ENCODE assay signal across 1 cellular context in genomic region chr15:40340038-40340739, GRCh38.
TF ChIP-seq lines count a peak whose summit lies in the region.

No MANE protein-coding gene starts in this region.

TF ChIP-seq in HepG2, 621 proteins besides CTCF, POLR2A, EP300 and RAD21 (continued from another document and continues in another):
- TF ChIP-seq HMGXB3 (CRISPR knock-in tag; IDR thresholded peaks at IDR 0.05; ENCODE audit: borderline replicate concordance) (no peak), ZNF225 (CRISPR knock-in tag; IDR thresholded peaks at IDR 0.05) (no peak), PRPF4 (IDR thresholded peaks at IDR 0.05; ENCODE audit: low read depth, low read length, poor library complexity, severe bottlenecking) (no peak), GMEB2 (CRISPR knock-in tag; IDR thresholded peaks at IDR 0.05; ENCODE audit: low read depth) (no peak), PCBP2 (optimal IDR thresholded peaks at IDR 0.05; ENCODE audit: low read depth, low read length, poor library complexity, severe bottlenecking) (no peak), ZNF431 (CRISPR knock-in tag; IDR thresholded peaks at IDR 0.05; ENCODE audit: borderline replicate concordance, low read depth) (no peak), ZNF296 (CRISPR knock-in tag; conservative IDR thresholded peaks at IDR 0.05) (no peak), ZNF709 (CRISPR knock-in tag; IDR thresholded peaks at IDR 0.05) (no peak), NFYC (CRISPR knock-in tag; IDR thresholded peaks at IDR 0.05) (no peak), JUND (CRISPR knock-in tag; IDR thresholded peaks at IDR 0.05) (no peak), ATF1 (CRISPR knock-in tag; IDR thresholded peaks at IDR 0.05) (no peak), GATAD1 (CRISPR knock-in tag; IDR thresholded peaks at IDR 0.05) (no peak), RNF2 (conservative IDR thresholded peaks at IDR 0.05; ENCODE audit: low read depth) (no peak), ZBED4 (CRISPR knock-in tag; IDR thresholded peaks at IDR 0.05; ENCODE audit: borderline replicate concordance) (no peak), ZNF615 (CRISPR knock-in tag; IDR thresholded peaks at IDR 0.05; ENCODE audit: borderline replicate concordance) (no peak), ZNF800 (CRISPR knock-in tag; IDR thresholded peaks at IDR 0.05) (no peak), KDM4B (CRISPR knock-in tag; IDR thresholded peaks at IDR 0.05) (peak; percentile 6; the same call in 1 of the 2 replicates), SAFB2 (CRISPR knock-in tag; IDR thresholded peaks at IDR 0.05; ENCODE audit: borderline replicate concordance, low read depth) (no peak), ZNF513 (CRISPR knock-in tag; conservative IDR thresholded peaks at IDR 0.05) (no peak), ZNF446 (CRISPR knock-in tag; IDR thresholded peaks at IDR 0.05) (no peak), ZNF224 (CRISPR knock-in tag; IDR thresholded peaks at IDR 0.05) (no peak), RFX5 (IDR thresholded peaks at IDR 0.05; ENCODE audit: low read depth, low read length) (no peak), MED8 (CRISPR knock-in tag; IDR thresholded peaks at IDR 0.05; ENCODE audit: insufficient replicate concordance) (peak; percentile 16), ZNF549 (CRISPR knock-in tag; IDR thresholded peaks at IDR 0.05) (no peak), ZNF781 (CRISPR knock-in tag; IDR thresholded peaks at IDR 0.05; ENCODE audit: borderline replicate concordance, not compliant biosample characterization) (no peak), ATF2 (CRISPR knock-in tag; IDR thresholded peaks at IDR 0.05) (no peak), SMAD9 (CRISPR knock-in tag; IDR thresholded peaks at IDR 0.05) (no peak), ZNF138 (CRISPR knock-in tag; IDR thresholded peaks at IDR 0.05; ENCODE audit: low read depth) (no peak), SP1 (IDR thresholded peaks at IDR 0.05) (no peak), SP1 (CRISPR knock-in tag; IDR thresholded peaks at IDR 0.05) (no peak), MIER3 (CRISPR knock-in tag; IDR thresholded peaks at IDR 0.05; ENCODE audit: borderline replicate concordance) (no peak), SOX13 (IDR thresholded peaks at IDR 0.05) (no peak), SOX13 (CRISPR knock-in tag; conservative IDR thresholded peaks at IDR 0.05 in 1 of 2, IDR thresholded peaks at IDR 0.05 in 1 of 2) (no peak), ZFP1 (CRISPR knock-in tag; IDR thresholded peaks at IDR 0.05) (no peak), ZSCAN22 (CRISPR knock-in tag; IDR thresholded peaks at IDR 0.05) (no peak), U2AF2 (IDR thresholded peaks at IDR 0.05; ENCODE audit: low read depth, low read length) (no peak), SETDB1 (CRISPR knock-in tag; IDR thresholded peaks at IDR 0.05; ENCODE audit: borderline replicate concordance) (no peak), BATF2 (CRISPR knock-in tag; IDR thresholded peaks at IDR 0.05) (no peak), ZNF432 (CRISPR knock-in tag; IDR thresholded peaks at IDR 0.05; ENCODE audit: borderline replicate concordance) (no peak), U2AF1 (optimal IDR thresholded peaks at IDR 0.05; ENCODE audit: low read depth, low read length) (no peak), XBP1 (CRISPR knock-in tag; IDR thresholded peaks at IDR 0.05) (no peak), BHLHE40 (IDR thresholded peaks at IDR 0.05; ENCODE audit: low read length) (no peak), ZNF33B (CRISPR knock-in tag; IDR thresholded peaks at IDR 0.05) (no peak), ZMAT5 (CRISPR knock-in tag; IDR thresholded peaks at IDR 0.05; ENCODE audit: borderline replicate concordance, low read depth) (no peak), PAX8 (CRISPR knock-in tag; IDR thresholded peaks at IDR 0.05; ENCODE audit: borderline replicate concordance) (no peak), ZNF281 (CRISPR knock-in tag; IDR thresholded peaks at IDR 0.05; ENCODE audit: borderline replicate concordance) (peak; percentile 74; the same call in 1 of the 2 replicates), ZNF761 (CRISPR knock-in tag; conservative IDR thresholded peaks at IDR 0.05) (no peak), ZNF784 (CRISPR knock-in tag; IDR thresholded peaks at IDR 0.05; ENCODE audit: borderline replicate concordance) (no peak)
